20 cellular contexts compared by ENCODE assay signal in genomic region chr22:21450858-21451331, GRCh38. TPM values are rescaled to one million over a fixed set of nuclear protein-coding genes. Genes with fewer than 3 reads are reported as not detected.
DNase-seq lines count a peak whose midpoint lies in the region; ATAC-seq and TF ChIP-seq lines count a peak whose summit lies in the region.
"Had no signal": no experiment of that assay in that cellular context is flagged by ENCODE, and none has a peak within 500 bp of the region (broad histone marks: within the 10 kb centered on the region; RNA-seq: fewer than 3 reads in every experiment).

No MANE protein-coding gene starts in this region.

- no peak overlapping the region for H3K27ac ChIP-seq in HEK293 (ENCODE audit: extremely low read depth, low read depth, low read length)
- H3K27ac ChIP-seq in PC-9: no peak overlapping the region
- H3K27ac ChIP-seq: gastroesophageal sphincter, thyroid gland had no signal

- H3K36me3 ChIP-seq in HEK293 (ENCODE audit: control insufficient read depth in 2 of 2, insufficient read depth in 1 of 2, low read length in 2 of 2) (peaks cover 0 to 21% of the 10 kb centered on the region in 2 experiments; a peak in 1 of 3 replicates), PC-9 (ENCODE audit: low read depth) (no peaks in the 10 kb centered on the region)

- DNase-seq in activated CD8-positive, alpha-beta memory T cell treated with anti-CD3 and anti-CD28 coated beads, Interleukin-2, amount 50 U/mL, for 48 hours: peak; percentile 35
- DNase-seq in lower leg skin (ENCODE audit: low spot score in 2 of 2): peak; percentile 5 to 57
- DNase-seq in stimulated activated CD8-positive, alpha-beta memory T cell treated with anti-CD3 and anti-CD28 coated beads, Interleukin-4, amount 100 ng/mL, for 48 hours: peak; percentile 18
- DNase-seq in PC-9: no peak
- DNase-seq: activated CD4-positive, alpha-beta T cell treated with anti-CD3 and anti-CD28 coated beads for 36 hours; activated naive CD4-positive, alpha-beta T cell treated with anti-CD3 and anti-CD28 coated beads, Interleukin-2, amount 10 ng/mL, durations not matched to agents 7 days and 5 days; caudate nucleus; DMS79 treated with DMSO at 0.1 percent for 48 hours; GOT3; kidney glomerular epithelial cell; NCI-H2171 treated with DMSO at 0.1 percent for 48 hours; NCI-H82; SHP77 treated with DMSO at 0.1 percent for 48 hours; stimulated activated CD4-positive, alpha-beta T cell treated with anti-CD3 and anti-CD28 coated beads, Interleukin-15, amount 100 ng/mL, for 24 hours; thyroid gland had no signal

- H3K79me2 ChIP-seq in PC-9 (ENCODE audit: low read depth): no peaks in the 10 kb centered on the region

- peaks cover under 1% of the 10 kb centered on the region; the same call in 1 of the 2 replicates for H3F3A ChIP-seq in PC-9 (ENCODE audit: insufficient read depth, low read depth)

- no peak overlapping the region for H3K4me2 ChIP-seq in PC-9

- H3K9me2 ChIP-seq in PC-9 (ENCODE audit: insufficient read depth): no peaks in the 10 kb centered on the region

- CTCF ChIA-PET in HEK293 (lab: Yijun Ruan, JAX): interaction anchor here (0.6 to 1.2 kb wide), 2 partner anchors 179 to 192 kb away, joined by 4 read pairs; partner anchors contain the start of gene YDJC
- CTCF ChIA-PET in PC-9 (lab: Charles Lee): no interaction called here

- POLR2A ChIA-PET in HEK293 (lab: Yijun Ruan, JAX): no interaction called here
- POLR2A ChIA-PET in PC-9 (lab: Charles Lee; ENCODE audit: unreplicated experiment): no interaction called here

- H3K4me1 ChIP-seq in HEK293 (ENCODE audit: control insufficient read depth, insufficient read depth, low read length): no peaks in the 10 kb centered on the region; the same call in 1 of the 2 replicates
- peaks cover 9% of the 10 kb centered on the region for H3K4me1 ChIP-seq in PC-9 (replicated peaks; ENCODE audit: insufficient read depth)
- H3K4me1 ChIP-seq: gastroesophageal sphincter had no signal

- intact Hi-C loops in lower leg skin (cut with DNase I; ENCODE audit: low total_unique reads): no loop called here
- intact Hi-C loops in PC-9 (cut with micrococcal nuclease; ENCODE audit: unreplicated experiment): no loop called here

- H3K27me3 ChIP-seq in PC-9 (ENCODE audit: insufficient read depth, low read depth): no peaks in the 10 kb centered on the region
- H3K27me3 ChIP-seq: gastroesophageal sphincter, thyroid gland had no signal

- ATAC-seq in HG03521 (IDR thresholded peaks at IDR 0.05; ENCODE audit: unreplicated experiment) (no peak), HG02610 (IDR thresholded peaks at IDR 0.05; ENCODE audit: unreplicated experiment) (no peak)
- ATAC-seq: activated CD4-positive, alpha-beta T cell treated with anti-CD3 and anti-CD28 coated beads for 36 hours; esophagus mucosa; gastroesophageal sphincter had no signal

- no peak for TF ChIP-seq CTCF in HEK293 (tag by site-specific recombination; IDR thresholded peaks at IDR 0.05)
- TF ChIP-seq CTCF in lower leg skin (IDR thresholded peaks at IDR 0.05): no peak
- TF ChIP-seq CTCF in PC-9 (conservative IDR thresholded peaks at IDR 0.05): no peak

- WGBS in lower leg skin, 2 donors: 60 to 71% methylated on average over 9 of the region's 9 CpGs

- H3K9me3 ChIP-seq in HEK293 (ENCODE audit: control insufficient read depth, insufficient read depth, low read depth, low read length) (no peaks in the 10 kb centered on the region), PC-9 (ENCODE audit: insufficient read depth, low read depth) (no peaks in the 10 kb centered on the region)
- H3K9me3 ChIP-seq: gastroesophageal sphincter, thyroid gland had no signal

- no peaks in the 10 kb centered on the region for H4K20me1 ChIP-seq in PC-9 (ENCODE audit: insufficient read depth)

- TF ChIP-seq POLR2A in lower leg skin (IDR thresholded peaks at IDR 0.05): no peak

- no peak overlapping the region for H2AFZ ChIP-seq in PC-9

- H3K4me3 ChIP-seq in HEK293 (ENCODE audit: low read depth, low read length) (no peak overlapping the region), lower leg skin (ENCODE audit: low read depth, poor library complexity, severe bottlenecking) (no peak overlapping the region), PC-9 (no peak overlapping the region)
- H3K4me3 ChIP-seq: gastroesophageal sphincter, thyroid gland had no signal

- no TSS peak for BruUV-seq in PC-9 (replicated peaks; lab: Mats Ljungman, UMichigan)

TF ChIP-seq in HEK293, 187 proteins besides CTCF, POLR2A, EP300 and RAD21:
- TF ChIP-seq GLIS1 (tag by site-specific recombination; IDR thresholded peaks at IDR 0.05): peak; percentile 93
- TF ChIP-seq ZNF645 (tag by site-specific recombination; IDR thresholded peaks at IDR 0.05): no peak
- TF ChIP-seq ZNF341 (tag by site-specific recombination; IDR thresholded peaks at IDR 0.05; ENCODE audit: low read depth): peak; percentile 42
- TF ChIP-seq ZNF221 (tag by site-specific recombination; IDR thresholded peaks at IDR 0.05; ENCODE audit: borderline replicate concordance): no peak
- TF ChIP-seq KLF1 (tag by site-specific recombination; IDR thresholded peaks at IDR 0.05): peak; percentile 59; the same call in 1 of the 2 replicates
- TF ChIP-seq ZBTB7A (tag by site-specific recombination; IDR thresholded peaks at IDR 0.05; ENCODE audit: low read depth): no peak
- TF ChIP-seq SP2 (tag by site-specific recombination; IDR thresholded peaks at IDR 0.05): peak; percentile 53
- peak; percentile 57 for TF ChIP-seq ZNF398 (tag by site-specific recombination; IDR thresholded peaks at IDR 0.05)
TF ChIP-seq in HEK293: peak in this region for 5.

RNA-seq across cellular contexts. Expression of gene TMEM191C, which starts 16.3 kb away (rescaled TPM):
- 1 to 10 TPM in 3 of 4 donors, under 1 TPM in 1; 0.13 to 4.0 (median 1.5) TPM for total RNA-seq in lower leg skin
- total RNA-seq in PC-9 (2021): 4.0 TPM in 2 replicates

RNA-seq across cellular contexts. Expression of gene HIC2, which starts 33.7 kb away (rescaled TPM):
- total RNA-seq in lower leg skin (1 to 10 TPM; 3.8 to 6.6 (median 5.0) TPM), PC-9 (2021) (3.5 and 4.2 TPM in 2 replicates)

Comparison
In these comparisons a context has a peak if more than half of its experiments do, and no peak if none do; other contexts are left out.
1. DNase-seq: peak in activated CD8-positive, alpha-beta memory T cell treated with anti-CD3 and anti-CD28 coated beads, Interleukin-2, amount 50 U/mL, for 48 hours (single experiment), lower leg skin (2 of 2) and stimulated activated CD8-positive, alpha-beta memory T cell treated with anti-CD3 and anti-CD28 coated beads, Interleukin-4, amount 100 ng/mL, for 48 hours (single experiment); none in PC-9 (0 of 2).